16 cellular contexts compared by ENCODE assay signal in genomic region chr3:133717424-133717823, GRCh38. TPM values are rescaled to one million over a fixed set of nuclear protein-coding genes. Genes with fewer than 3 reads are reported as not detected.
DNase-seq lines count a peak whose midpoint lies in the region.
"Had no signal": no experiment of that assay in that cellular context is flagged by ENCODE, and none has a peak within 500 bp of the region (broad histone marks: within the 10 kb centered on the region; RNA-seq: fewer than 3 reads in every experiment).

No MANE protein-coding gene starts in this region.

- DNase-seq in HT1080 (ENCODE audit: low read depth) (peak; percentile 21), SK-MEL-5 (ENCODE audit: low read depth, low spot score) (peak; percentile 52), islet precursor cell (peak; percentile 33), superior temporal gyrus (ENCODE audit: extremely low spot score) (peak; percentile 37), NCI-H1694 treated with DMSO at 0.1 percent for 48 hours (lab: John Stamatoyannopoulos, UW) (no peak), activated gamma-delta T cell treated with Interleukin-2 at 50 U/mL for 16 hours (no peak), mucosa of gallbladder (ENCODE audit: low spot score) (no peak)
- DNase-seq: Calu3; CD4-positive, CD25-positive, alpha-beta regulatory T cell; Kasumi-1; MM.1S; NCI-H1092 treated with DMSO at 0.1 percent for 48 hours; NCI-H187 treated with DMSO at 0.1 percent for 48 hours; NCI-H2171; NCI-H510A had no signal

- in situ Hi-C loops in SK-MEL-5 (cut with HindIII; ENCODE audit: low pct_unique_long_range_greater_than_20kb, low sequenced_read_pairs), result no loop called here

RNA-seq across cellular contexts. Expression of gene TF, which starts 28.8 kb away (rescaled TPM):
- under 0.01 and 0.90 TPM in 2 replicates for total RNA-seq in HT1080 (2014; rRNA removed; shearing (Covaris generic))
- 0.01 TPM in 1 of 2 replicates, not detected in the other for polyA plus RNA-seq in HT1080 (2015; cell fraction: cytosol; rRNA removed)
- 0.01 and 0.02 TPM in 2 replicates for polyA plus RNA-seq in HT1080 (2015; cell fraction: nucleus; rRNA removed)
- 0.34 and 0.59 TPM in 2 replicates for total RNA-seq in SK-MEL-5 (2014; rRNA removed; shearing (Covaris generic))
- polyA plus RNA-seq in SK-MEL-5 (2015; cell fraction: cytosol; rRNA removed), result 0.01 and 1.6 TPM in 2 replicates
- 0.01 TPM in 1 of 2 replicates, not detected in the other for polyA plus RNA-seq in SK-MEL-5 (2015; cell fraction: nucleus; rRNA removed)
- 22.7 TPM for total RNA-seq in mucosa of gallbladder
- polyA plus RNA-seq: CD4-positive, CD25-positive, alpha-beta regulatory T cell; IgD-negative memory B cell had no signal

RNA-seq across cellular contexts. Expression of gene TOPBP1, which starts 55.7 kb away (rescaled TPM):
- total RNA-seq in HT1080 (2014; rRNA removed; shearing (Covaris generic)), result 73.0 and 96.4 TPM in 2 replicates
- polyA plus RNA-seq in HT1080 (2015; cell fraction: cytosol; rRNA removed), result 49.4 and 58.4 TPM in 2 replicates
- 144 and 145 TPM in 2 replicates for polyA plus RNA-seq in HT1080 (2015; cell fraction: nucleus; rRNA removed)
- total RNA-seq in SK-MEL-5 (2014; rRNA removed; shearing (Covaris generic)), result 66.9 TPM in 2 replicates
- polyA plus RNA-seq in SK-MEL-5 (2015; cell fraction: cytosol; rRNA removed), result 37.8 and 57.8 TPM in 2 replicates
- polyA plus RNA-seq in SK-MEL-5 (2015; cell fraction: nucleus; rRNA removed), result 358 and 420 TPM in 2 replicates
- total RNA-seq in mucosa of gallbladder, result 15.5 TPM

Comparison
In these comparisons a context has a peak if more than half of its experiments do, and no peak if none do; other contexts are left out.
1. DNase-seq: peak in HT1080 (single experiment), SK-MEL-5 (single experiment), islet precursor cell (single experiment) and superior temporal gyrus (single experiment); none in NCI-H1694 treated with DMSO at 0.1 percent for 48 hours (single experiment), activated gamma-delta T cell treated with Interleukin-2 at 50 U/mL for 16 hours (single experiment) and mucosa of gallbladder (single experiment).
2. RNA of gene TF, which starts 28.8 kb away (total RNA-seq): 22.7 TPM in mucosa of gallbladder (single experiment); under 0.01 to 0.90 TPM in HT1080 and 0.34 to 0.59 TPM in SK-MEL-5; every median in the first group is over 10 times any median in the second.